Comparison of ENCODE assay signal across 1 cellular context in genomic region chr2:173218331-173219056, GRCh38.
TF ChIP-seq lines count a peak whose summit lies in the region.

No MANE protein-coding gene starts in this region.

TF ChIP-seq in IMR-90, 13 proteins besides CTCF, POLR2A, EP300 and RAD21:
- TF ChIP-seq USF2 (IDR thresholded peaks at IDR 0.05; ENCODE audit: low read depth, low read length) (no peak), CEBPB (IDR thresholded peaks at IDR 0.05; ENCODE audit: low read depth, low read length) (peak; percentile 95)
